In genomic region chrX:97504435-97504834, GRCh38 we compare ENCODE assay signal across 16 cellular contexts.
A peak's percentile ranks its signal among the peaks of the same experiment; 100 is the strongest.
DNase-seq lines count a peak whose midpoint lies in the region; ATAC-seq, FAIRE-seq and TF ChIP-seq lines count a peak whose summit lies in the region.
"Had no signal": no experiment of that assay in that cellular context is flagged by ENCODE, and none has a peak within 500 bp of the region (broad histone marks: within the 10 kb centered on the region; RNA-seq: fewer than 3 reads in every experiment).

No MANE protein-coding gene starts in this region.

- H2BK5ac ChIP-seq in H9 (ENCODE audit: insufficient read length, low read length) (no peak overlapping the region), H1 (ENCODE audit: low read depth, low read length) (no peak overlapping the region)

- no peak overlapping the region for H3K4me3 Mint-ChIP-seq in H9
- H3K4me3 Mint-ChIP-seq: CD14-positive monocyte; CD8-positive, alpha-beta memory T cell had no signal

- no peak overlapping the region for H3K14ac ChIP-seq in H9 (ENCODE audit: insufficient read depth, low read length)
- H3K14ac ChIP-seq in H1 (ENCODE audit: insufficient read length): no peak overlapping the region

- H3K9me3 Mint-ChIP-seq in H9: no peaks in the 10 kb centered on the region
- H3K9me3 Mint-ChIP-seq: CD14-positive monocyte; CD8-positive, alpha-beta memory T cell had no signal

- no peak overlapping the region for H2BK15ac ChIP-seq in H9 (ENCODE audit: low read depth, low read length)
- no peak overlapping the region for H2BK15ac ChIP-seq in H1 (ENCODE audit: low read length)

- H3K23me2 ChIP-seq in H9 (ENCODE audit: insufficient read length, low read depth, low read length, poor library complexity, severe bottlenecking) (no peaks in the 10 kb centered on the region), H1 (ENCODE audit: low read depth, low read length) (no peaks in the 10 kb centered on the region)

- TF ChIP-seq POLR2A in H1 (IDR thresholded peaks at IDR 0.05; ENCODE audit: control extremely low read depth in 1 of 2, low read depth in 2 of 2, low read length in 2 of 2): no peak
- TF ChIP-seq POLR2A in gastrocnemius medialis (IDR thresholded peaks at IDR 0.05): no peak

- H3K27me3 ChIP-seq in H9 (ENCODE audit: insufficient read depth, low read length) (no peaks in the 10 kb centered on the region), HUES6 (ENCODE audit: control insufficient read depth, insufficient read depth, low read length) (no peaks in the 10 kb centered on the region), H1 (replicated peaks in 1 of 4; ENCODE audit: control insufficient read depth in 3 of 4, extremely low read depth in 1 of 4, insufficient read depth in 3 of 4, low read length in 3 of 4) (no peaks in the 10 kb centered on the region), neural cell (ENCODE audit: insufficient read depth, low read depth, low read length) (no peaks in the 10 kb centered on the region), gastrocnemius medialis (no peaks in the 10 kb centered on the region)
- H3K27me3 ChIP-seq: BE2C had no signal

- H4K91ac ChIP-seq in H9 (ENCODE audit: insufficient read length, low read depth, low read length) (no peak overlapping the region), H1 (replicated peaks; ENCODE audit: insufficient read length, low read length) (no peak overlapping the region)

- TF ChIP-seq RAD21 in H1 (IDR thresholded peaks at IDR 0.05 in 1 of 2, conservative IDR thresholded peaks at IDR 0.05 in 1 of 2; ENCODE audit: low read depth in 2 of 2, low read length in 2 of 2) (no peak), neural cell (conservative IDR thresholded peaks at IDR 0.05) (no peak)

- no peak overlapping the region for H2AFZ ChIP-seq in H9 (ENCODE audit: low read length)
- no peak overlapping the region for H2AFZ ChIP-seq in H1 (ENCODE audit: low read length)
- H2AFZ ChIP-seq in neural cell (ENCODE audit: low read depth, low read length): no peak overlapping the region

- POLR2A ChIA-PET in H1 (lab: Charles Lee; ENCODE audit: partially characterized antibody): no interaction called here

- no peak overlapping the region for H3K4ac ChIP-seq in H9 (ENCODE audit: low read depth, low read length)
- no peak overlapping the region for H3K4ac ChIP-seq in H1 (replicated peaks; ENCODE audit: insufficient read length, low read depth, low read length)

- H3F3A ChIP-seq in neural cell (ENCODE audit: insufficient read depth, low read length, poor library complexity, severe bottlenecking): no peaks in the 10 kb centered on the region

- no peaks in the 10 kb centered on the region for H3K9me3 ChIP-seq in H9 (ENCODE audit: control insufficient read depth, low read depth, low read length)
- no peaks in the 10 kb centered on the region for H3K9me3 ChIP-seq in HUES6 (ENCODE audit: control insufficient read depth, insufficient read depth, low read depth, low read length)
- H3K9me3 ChIP-seq in H1 (ENCODE audit: insufficient read depth in 2 of 2, low read depth in 1 of 2, low read length in 1 of 2): no peaks in the 10 kb centered on the region
- H3K9me3 ChIP-seq in neural cell (ENCODE audit: low read length): no peaks in the 10 kb centered on the region
- no peaks in the 10 kb centered on the region for H3K9me3 ChIP-seq in gastrocnemius medialis
- H3K9me3 ChIP-seq: A549, BE2C, Caco-2 had no signal

- no peak overlapping the region for H4K5ac ChIP-seq in H9 (ENCODE audit: insufficient read length, low read depth, low read length)
- no peak overlapping the region for H4K5ac ChIP-seq in H1 (ENCODE audit: insufficient read length, low read depth, low read length)

- H3K4me2 ChIP-seq in H9 (ENCODE audit: insufficient read depth, insufficient read length, low read length) (peak overlapping the region; percentile 47), H1 (ENCODE audit: insufficient read depth in 1 of 2, low read depth in 2 of 2, low read length in 2 of 2) (no peak overlapping the region), neural cell (ENCODE audit: low read length) (no peak overlapping the region)
- H3K4me2 ChIP-seq: A549 had no signal

- no peak overlapping the region for H3K23ac ChIP-seq in H9 (ENCODE audit: insufficient read length, low read depth, low read length)
- no peak overlapping the region for H3K23ac ChIP-seq in H1 (ENCODE audit: insufficient read length)

- in situ Hi-C loops in gastrocnemius medialis (cut with MboI; ENCODE audit: low sequenced_read_pairs in 4 of 4): no loop called here

- peaks cover 36 to 40% of the 10 kb centered on the region in 2 experiments for H3K4me1 Mint-ChIP-seq in H9
- H3K4me1 Mint-ChIP-seq: CD8-positive, alpha-beta memory T cell had no signal

- no peaks in the 10 kb centered on the region for H3K9me2 ChIP-seq in neural cell (ENCODE audit: insufficient read depth, low read length)

- H3K27me3 Mint-ChIP-seq in H9 (ENCODE audit: low read depth): no peaks in the 10 kb centered on the region
- H3K27me3 Mint-ChIP-seq: CD8-positive, alpha-beta memory T cell had no signal

- H3K36me3 Mint-ChIP-seq in H9 (ENCODE audit: insufficient read depth in 1 of 3, low read depth in 3 of 3): peaks cover 3 to 8% (median 6%) of the 10 kb centered on the region in 3 experiments; a peak in 4 of 7 replicates
- H3K36me3 Mint-ChIP-seq: CD8-positive, alpha-beta memory T cell had no signal

- H3K79me2 ChIP-seq in H9 (ENCODE audit: insufficient read depth, low read length) (no peaks in the 10 kb centered on the region), H1 (ENCODE audit: control insufficient read depth in 1 of 2, insufficient read depth in 2 of 2, low read length in 2 of 2) (no peaks in the 10 kb centered on the region), neural cell (replicated peaks; ENCODE audit: insufficient read depth, low read length) (no peaks in the 10 kb centered on the region)

- H3K36me3 ChIP-seq in HUES6 (ENCODE audit: control insufficient read depth, insufficient read depth, low read length) (no peaks in the 10 kb centered on the region), H1 (ENCODE audit: control insufficient read depth in 2 of 4, insufficient read depth in 4 of 4, low read length in 3 of 4) (no peaks in the 10 kb centered on the region), neural cell (ENCODE audit: insufficient read depth, low read length) (no peaks in the 10 kb centered on the region), gastrocnemius medialis (no peaks in the 10 kb centered on the region)
- H3K36me3 ChIP-seq: BE2C had no signal

- H3K27ac ChIP-seq in H9 (ENCODE audit: insufficient read length, low read depth, low read length) (peak overlapping the region; percentile 58), HUES6 (ENCODE audit: low read depth, low read length) (peak overlapping the region; percentile 75; the same call in 1 of the 2 replicates), H1 (ENCODE audit: low read depth, low read length) (no peak overlapping the region), neural cell (ENCODE audit: low read length) (peak overlapping the region; percentile 37), gastrocnemius medialis (no peak overlapping the region)
- H3K27ac ChIP-seq: A549 had no signal

- TF ChIP-seq EP300 in H1 (IDR thresholded peaks at IDR 0.05; ENCODE audit: borderline replicate concordance in 1 of 2, low read depth in 2 of 2, low read length in 2 of 2): no peak
- TF ChIP-seq EP300 in neural cell (conservative IDR thresholded peaks at IDR 0.05; ENCODE audit: poor library complexity, severe bottlenecking): peak; percentile 79

- H3K79me1 ChIP-seq in H9 (ENCODE audit: insufficient read depth, low read depth, low read length, poor library complexity, severe bottlenecking) (no peaks in the 10 kb centered on the region), H1 (ENCODE audit: low read depth, low read length) (no peaks in the 10 kb centered on the region)

- H3K56ac ChIP-seq in H9 (ENCODE audit: insufficient read length, low read depth, low read length) (no peak overlapping the region), H1 (replicated peaks; ENCODE audit: insufficient read length, low read depth, low read length) (no peak overlapping the region)

- H3K4me3 ChIP-seq in HUES6 (ENCODE audit: low read depth, low read length): 0 out of 2 replicates have a peak overlapping the region, but pooled peaks have one; percentile 5
- H3K4me3 ChIP-seq in H1 (ENCODE audit: extremely low read depth in 1 of 4, insufficient read depth in 2 of 4, low read depth in 3 of 4, low read length in 4 of 4): no peak overlapping the region
- H3K4me3 ChIP-seq in neural cell (ENCODE audit: low read length): no peak overlapping the region
- no peak overlapping the region for H3K4me3 ChIP-seq in gastrocnemius medialis
- H3K4me3 ChIP-seq: A549 had no signal

- H2AK5ac ChIP-seq in H9 (ENCODE audit: insufficient read length, low read length) (no peak overlapping the region), H1 (ENCODE audit: low read depth, low read length) (no peak overlapping the region)

- no peak overlapping the region for H4K8ac ChIP-seq in H9 (replicated peaks; ENCODE audit: insufficient read length, low read depth, low read length)
- H4K8ac ChIP-seq in H1 (ENCODE audit: extremely low read depth, insufficient read depth, low read length): no peak overlapping the region

- DNase-seq in H9 (no peak), H1 (ENCODE audit: low read depth in 1 of 2, low spot score in 2 of 2) (no peak), gastrocnemius medialis (no peak)
- DNase-seq: BE2C; Caco-2; CD8-positive, alpha-beta memory T cell; DMS79 treated with DMSO at 0.1 percent for 48 hours; EL had no signal

- no peak for FAIRE-seq in H1 (lab: Jason Lieb, UNC)
- FAIRE-seq: A549, G401.6, GM12891 had no signal

- H2BK120ac ChIP-seq in H9 (ENCODE audit: low read depth, low read length, poor library complexity, severe bottlenecking): no peak overlapping the region
- H2BK120ac ChIP-seq in H1 (replicated peaks; ENCODE audit: low read depth, low read length): no peak overlapping the region

- H3K4me1 ChIP-seq in H9 (ENCODE audit: insufficient read depth, low read length) (peaks cover 3% of the 10 kb centered on the region; the same call in 1 of the 2 replicates), HUES6 (ENCODE audit: control insufficient read depth, insufficient read depth, low read length) (peaks cover 26% of the 10 kb centered on the region), H1 (replicated peaks in 1 of 4; ENCODE audit: control insufficient read depth in 3 of 4, insufficient read depth in 4 of 4, low read length in 3 of 4) (peaks cover 0 to 3% (median 1%) of the 10 kb centered on the region in 4 experiments; a peak in 4 of 7 replicates), gastrocnemius medialis (no peaks in the 10 kb centered on the region)
- H3K4me1 ChIP-seq: BE2C, Caco-2 had no signal

- H3K9ac ChIP-seq in H9 (ENCODE audit: extremely low read depth, insufficient read length, low read length) (no peak overlapping the region), HUES6 (ENCODE audit: low read length) (no peak overlapping the region), H1 (replicated peaks in 1 of 4; ENCODE audit: extremely low read depth in 1 of 4, low read depth in 3 of 4, low read length in 3 of 4) (no peak overlapping the region), neural cell (ENCODE audit: low read length) (no peak overlapping the region)

- H2BK12ac ChIP-seq in H9 (ENCODE audit: insufficient read length, low read depth, low read length): no peak overlapping the region
- no peak overlapping the region for H2BK12ac ChIP-seq in H1 (ENCODE audit: low read depth, low read length)

- TF ChIP-seq CTCF in H9 (conservative IDR thresholded peaks at IDR 0.05) (no peak), H1 (IDR thresholded peaks at IDR 0.05; ENCODE audit: control extremely low read depth in 1 of 3, insufficient read depth in 1 of 3, low read depth in 1 of 3, low read length in 3 of 3) (no peak), neural cell (IDR thresholded peaks at IDR 0.05; ENCODE audit: poor library complexity, severe bottlenecking) (no peak), gastrocnemius medialis (IDR thresholded peaks at IDR 0.05 in 4 of 5, conservative IDR thresholded peaks at IDR 0.05 in 1 of 5) (no peak)

- no peak overlapping the region; a peak in 1 of 7 replicates for H3K27ac Mint-ChIP-seq in H9
- H3K27ac Mint-ChIP-seq: CD14-positive monocyte; CD8-positive, alpha-beta memory T cell had no signal

- intact Hi-C loops in gastrocnemius medialis (cut with DNase I; ENCODE audit: low total_unique reads): no loop called here

- no peaks in the 10 kb centered on the region for H4K20me1 ChIP-seq in H9 (ENCODE audit: control insufficient read depth, insufficient read depth, insufficient read length)
- H4K20me1 ChIP-seq in H1 (replicated peaks in 1 of 2; ENCODE audit: control insufficient read depth in 1 of 2, insufficient read depth in 2 of 2, low read length in 2 of 2): no peaks in the 10 kb centered on the region
- no peaks in the 10 kb centered on the region for H4K20me1 ChIP-seq in neural cell (ENCODE audit: insufficient read depth)

- no peak overlapping the region for H3K18ac ChIP-seq in H9 (ENCODE audit: insufficient read length, low read depth, low read length)
- no peak overlapping the region for H3K18ac ChIP-seq in H1 (ENCODE audit: extremely low read depth, low read length)

- no peak for ATAC-seq in GM18867 (IDR thresholded peaks at IDR 0.05; ENCODE audit: unreplicated experiment)
- ATAC-seq in HG03378 (IDR thresholded peaks at IDR 0.05; ENCODE audit: unreplicated experiment): no peak
- ATAC-seq in gastrocnemius medialis: no peak
- ATAC-seq: A549 had no signal

- H2BK20ac ChIP-seq in H9 (ENCODE audit: low read depth, low read length, poor library complexity, severe bottlenecking): no peak overlapping the region
- no peak overlapping the region for H2BK20ac ChIP-seq in H1 (ENCODE audit: low read length)

- no peak overlapping the region for H3T11ph ChIP-seq in H9 (ENCODE audit: low read length)

- CTCF ChIA-PET in H1 (lab: Charles Lee; ENCODE audit: partially characterized antibody): no interaction called here

Comparison
In these comparisons a context has a peak if more than half of its experiments do, and no peak if none do; other contexts are left out.
1. H3K27ac ChIP-seq: peak in H9 (single experiment), HUES6 (single experiment) and neural cell (single experiment); none in H1 (single experiment) and gastrocnemius medialis (0 of 4).